16 cellular contexts compared by ENCODE assay signal in the genomic region with DNA sequence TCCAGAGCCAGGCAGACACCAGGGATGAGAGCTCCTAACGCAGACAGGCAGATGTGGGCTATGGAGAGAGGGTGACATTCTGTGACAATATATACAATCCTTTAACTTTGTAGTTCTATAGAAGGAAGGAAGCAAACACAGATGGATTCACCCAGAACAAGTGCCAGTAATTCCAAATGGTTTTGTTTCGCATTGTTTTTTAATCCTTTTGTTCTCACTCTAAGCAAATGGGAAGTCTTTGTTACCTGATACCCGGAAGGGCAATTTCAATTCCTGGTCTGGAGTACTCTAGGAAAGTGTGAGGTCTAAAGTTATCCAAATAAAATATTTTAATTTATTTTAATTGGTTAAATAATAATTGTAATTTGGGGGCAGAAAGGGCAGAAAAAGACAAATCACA. TPM values are rescaled to one million over a fixed set of nuclear protein-coding genes. Genes with fewer than 3 reads are reported as not detected.
DNase-seq lines count a peak whose midpoint lies in the region; ATAC-seq and TF ChIP-seq lines count a peak whose summit lies in the region.
"Had no signal": no experiment of that assay in that cellular context is flagged by ENCODE, and none has a peak within 500 bp of the region (broad histone marks: within the 10 kb centered on the region; RNA-seq: fewer than 3 reads in every experiment).

No MANE protein-coding gene starts in this region.

- CTCF ChIA-PET in Panc1 (lab: Charles Lee): no interaction called here

- H3K4me2 ChIP-seq in GM23338: peak overlapping the region; percentile 13

- DNase-seq in NCI-H2107 treated with DMSO at 0.1 percent for 48 hours (lab: John Stamatoyannopoulos, UW; ENCODE audit: unreplicated experiment) (peak; percentile 13), NCI-H2107 (lab: John Stamatoyannopoulos, UW) (no peak), GM23338 (ENCODE audit: low spot score) (peak; percentile 63), Panc1 (ENCODE audit: low read depth, low spot score) (no peak), putamen (ENCODE audit: low spot score) (no peak), NCI-H1930 (lab: John Stamatoyannopoulos, UW) (no peak)
- DNase-seq: DND-41, GDM1, GM23248, NCI-H1694 treated with DMSO at 0.1 percent for 48 hours, NCI-H446, SW 1271 had no signal

- H3K4me3 Mint-ChIP-seq in GM23338 (no peak overlapping the region), nephron (peak overlapping the region; percentile 36 to 68 (median 39))

- no peak overlapping the region for H3K27ac ChIP-seq in GM23338 (ENCODE audit: low read depth)
- no peak overlapping the region; the same call in 1 of the 2 replicates for H3K27ac ChIP-seq in Panc1 (ENCODE audit: low read length)
- H3K27ac ChIP-seq: GM23248, HL-60, SJSA1 had no signal

- TF ChIP-seq CTCF in GM23338 (conservative IDR thresholded peaks at IDR 0.05; ENCODE audit: low read depth in 2 of 2) (no peak), Panc1 (IDR thresholded peaks at IDR 0.05) (no peak), nephron (IDR thresholded peaks at IDR 0.05; ENCODE audit: unreplicated experiment in 3 of 3) (no peak)

- intact Hi-C loops in Panc1 (cut with micrococcal nuclease; ENCODE audit: unreplicated experiment): loop anchor here (5.0 kb wide), 1 partner anchor 198 kb away; no protein-coding TSS in a partner anchor

- POLR2A ChIA-PET in Panc1 (lab: Charles Lee): no interaction called here

- 0 out of 2 replicates have a peak, but pooled peaks cover 4% of the 10 kb centered on the region for H4K20me1 ChIP-seq in GM23338 (replicated peaks; ENCODE audit: insufficient read depth)

- H3K4me3 ChIP-seq in GM23338 (no peak overlapping the region), Panc1 (ENCODE audit: low read depth in 2 of 2, low read length in 2 of 2) (no peak overlapping the region)
- H3K4me3 ChIP-seq: GM23248, K562, SJSA1 had no signal

- H3K36me3 ChIP-seq in GM23338 (ENCODE audit: insufficient read depth) (no peaks in the 10 kb centered on the region), Panc1 (ENCODE audit: control insufficient read depth, insufficient read depth, low read length) (no peaks in the 10 kb centered on the region)
- H3K36me3 ChIP-seq: SJSA1 had no signal

- peaks cover 12% of the 10 kb centered on the region; the same call in 1 of the 2 replicates for H3K4me1 ChIP-seq in GM23338 (ENCODE audit: insufficient read depth)
- H3K4me1 ChIP-seq in Panc1 (ENCODE audit: control insufficient read depth, insufficient read depth, low read length): peaks cover 15% of the 10 kb centered on the region

- no peak overlapping the region for H2AFZ ChIP-seq in GM23338
- H2AFZ ChIP-seq: GM23248 had no signal

- H3K4me1 Mint-ChIP-seq in GM23338 (peaks cover 19% of the 10 kb centered on the region), nephron (peaks cover 21% of the 10 kb centered on the region)

- H3K9me2 ChIP-seq in GM23338 (ENCODE audit: insufficient read depth): no peaks in the 10 kb centered on the region

- H3K9me3 Mint-ChIP-seq in GM23338 (no peaks in the 10 kb centered on the region; the same call in 2 of the 3 replicates), nephron (no peaks in the 10 kb centered on the region)

- H3K27me3 Mint-ChIP-seq in GM23338 (ENCODE audit: insufficient read depth, low read depth, poor library complexity) (peaks cover 40% of the 10 kb centered on the region), nephron (ENCODE audit: low read depth) (peaks cover 53% of the 10 kb centered on the region)

- no peaks in the 10 kb centered on the region for H3K9me3 ChIP-seq in Panc1 (ENCODE audit: control insufficient read depth, insufficient read depth, low read depth, low read length)
- H3K9me3 ChIP-seq: SJSA1 had no signal

- H3K79me2 ChIP-seq in GM23338 (replicated peaks; ENCODE audit: insufficient read depth): no peaks in the 10 kb centered on the region

- H3K36me3 Mint-ChIP-seq in GM23338 (ENCODE audit: low read depth) (no peaks in the 10 kb centered on the region), nephron (ENCODE audit: low read depth) (peaks cover 3% of the 10 kb centered on the region)

- no peak for ATAC-seq in GM23338
- no peak for ATAC-seq in Panc1
- ATAC-seq: K562 had no signal

- no peaks in the 10 kb centered on the region for H3F3A ChIP-seq in GM23338 (replicated peaks; ENCODE audit: low read depth)

- BruUV-seq in Panc1 (replicated peaks; lab: Mats Ljungman, UMichigan): TSS peak; percentile 40

- in situ Hi-C loops in Panc1 (cut with HindIII; ENCODE audit: low pct_unique_long_range_greater_than_20kb, low sequenced_read_pairs): no loop called here

- H3K27ac Mint-ChIP-seq in GM23338: no peak overlapping the region
- peak overlapping the region in 1 of 3 experiments; percentile 54 for H3K27ac Mint-ChIP-seq in nephron

- H3K27me3 ChIP-seq in GM23338 (ENCODE audit: insufficient read depth) (peaks cover 57% of the 10 kb centered on the region), Panc1 (ENCODE audit: control insufficient read depth, insufficient read depth, low read length) (no peaks in the 10 kb centered on the region)
- H3K27me3 ChIP-seq: SJSA1 had no signal

TF ChIP-seq in GM23338, 12 proteins besides CTCF, POLR2A, EP300 and RAD21 (continues in another document):
- no peak for TF ChIP-seq EZH2 (IDR thresholded peaks at IDR 0.05; ENCODE audit: low read depth, unreplicated experiment)
- TF ChIP-seq EZH2phosphoT487 (IDR thresholded peaks at IDR 0.05; ENCODE audit: unreplicated experiment): no peak
- TF ChIP-seq CREB1 (CRISPR knock-in tag; IDR thresholded peaks at IDR 0.05; ENCODE audit: low read depth): no peak
- no peak for TF ChIP-seq STAT1 (IDR thresholded peaks at IDR 0.05; ENCODE audit: unreplicated experiment)
- no peak for TF ChIP-seq POLR2AphosphoS5 (IDR thresholded peaks at IDR 0.05; ENCODE audit: low read depth)
- TF ChIP-seq ZNF331 (CRISPR knock-in tag; IDR thresholded peaks at IDR 0.05; ENCODE audit: low read depth): no peak
- TF ChIP-seq, protein P1, sequence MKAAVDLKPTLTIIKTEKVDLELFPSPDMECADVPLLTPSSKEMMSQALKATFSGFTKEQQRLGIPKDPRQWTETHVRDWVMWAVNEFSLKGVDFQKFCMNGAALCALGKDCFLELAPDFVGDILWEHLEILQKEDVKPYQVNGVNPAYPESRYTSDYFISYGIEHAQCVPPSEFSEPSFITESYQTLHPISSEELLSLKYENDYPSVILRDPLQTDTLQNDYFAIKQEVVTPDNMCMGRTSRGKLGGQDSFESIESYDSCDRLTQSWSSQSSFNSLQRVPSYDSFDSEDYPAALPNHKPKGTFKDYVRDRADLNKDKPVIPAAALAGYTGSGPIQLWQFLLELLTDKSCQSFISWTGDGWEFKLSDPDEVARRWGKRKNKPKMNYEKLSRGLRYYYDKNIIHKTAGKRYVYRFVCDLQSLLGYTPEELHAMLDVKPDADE (IDR thresholded peaks at IDR 0.05): no peak
- no peak for TF ChIP-seq ZNF114 (CRISPR knock-in tag; IDR thresholded peaks at IDR 0.05)
- no peak for TF ChIP-seq NANOG (IDR thresholded peaks at IDR 0.05; ENCODE audit: borderline replicate concordance)
- TF ChIP-seq JUNB (IDR thresholded peaks at IDR 0.05; ENCODE audit: unreplicated experiment): no peak
- TF ChIP-seq, protein P2, sequence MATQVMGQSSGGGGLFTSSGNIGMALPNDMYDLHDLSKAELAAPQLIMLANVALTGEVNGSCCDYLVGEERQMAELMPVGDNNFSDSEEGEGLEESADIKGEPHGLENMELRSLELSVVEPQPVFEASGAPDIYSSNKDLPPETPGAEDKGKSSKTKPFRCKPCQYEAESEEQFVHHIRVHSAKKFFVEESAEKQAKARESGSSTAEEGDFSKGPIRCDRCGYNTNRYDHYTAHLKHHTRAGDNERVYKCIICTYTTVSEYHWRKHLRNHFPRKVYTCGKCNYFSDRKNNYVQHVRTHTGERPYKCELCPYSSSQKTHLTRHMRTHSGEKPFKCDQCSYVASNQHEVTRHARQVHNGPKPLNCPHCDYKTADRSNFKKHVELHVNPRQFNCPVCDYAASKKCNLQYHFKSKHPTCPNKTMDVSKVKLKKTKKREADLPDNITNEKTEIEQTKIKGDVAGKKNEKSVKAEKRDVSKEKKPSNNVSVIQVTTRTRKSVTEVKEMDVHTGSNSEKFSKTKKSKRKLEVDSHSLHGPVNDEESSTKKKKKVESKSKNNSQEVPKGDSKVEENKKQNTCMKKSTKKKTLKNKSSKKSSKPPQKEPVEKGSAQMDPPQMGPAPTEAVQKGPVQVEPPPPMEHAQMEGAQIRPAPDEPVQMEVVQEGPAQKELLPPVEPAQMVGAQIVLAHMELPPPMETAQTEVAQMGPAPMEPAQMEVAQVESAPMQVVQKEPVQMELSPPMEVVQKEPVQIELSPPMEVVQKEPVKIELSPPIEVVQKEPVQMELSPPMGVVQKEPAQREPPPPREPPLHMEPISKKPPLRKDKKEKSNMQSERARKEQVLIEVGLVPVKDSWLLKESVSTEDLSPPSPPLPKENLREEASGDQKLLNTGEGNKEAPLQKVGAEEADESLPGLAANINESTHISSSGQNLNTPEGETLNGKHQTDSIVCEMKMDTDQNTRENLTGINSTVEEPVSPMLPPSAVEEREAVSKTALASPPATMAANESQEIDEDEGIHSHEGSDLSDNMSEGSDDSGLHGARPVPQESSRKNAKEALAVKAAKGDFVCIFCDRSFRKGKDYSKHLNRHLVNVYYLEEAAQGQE (IDR thresholded peaks at IDR 0.05; ENCODE audit: unreplicated experiment): no peak

RNA-seq across cellular contexts. Expression of a gene that starts 2.5 kb away (rescaled TPM):
- 1.2 and 2.6 TPM in 2 replicates for total RNA-seq in GM23338 (2014; rRNA removed; shearing (Covaris generic))
- 0.47 and 0.64 TPM in 2 replicates for polyA plus RNA-seq in GM23338 (2016; fragmentation: Nextera tagmentation; extraction: Ambion mirVana)
- 14.5 TPM for total RNA-seq in Panc1 (2021; ENCODE audit: unreplicated experiment)
- 7.7 TPM for polyA plus RNA-seq in Panc1 (2012; ENCODE audit: insufficient read length)

Comparison
In these comparisons a context has a peak if more than half of its experiments do, and no peak if none do; other contexts are left out.
1. DNase-seq: peak in NCI-H2107 treated with DMSO at 0.1 percent for 48 hours (single experiment) and GM23338 (single experiment); none in NCI-H2107 (single experiment), Panc1 (single experiment), putamen (single experiment) and NCI-H1930 (0 of 2).